ENCODE assay signal across 15 cellular contexts in genomic region chr9:18379073-18379811, GRCh38.
A peak's percentile ranks its signal among the peaks of the same experiment; 100 is the strongest.
DNase-seq lines count a peak whose midpoint lies in the region; ATAC-seq, FAIRE-seq and TF ChIP-seq lines count a peak whose summit lies in the region.
"Had no signal": no experiment of that assay in that cellular context is flagged by ENCODE, and none has a peak within 500 bp of the region (broad histone marks: within the 10 kb centered on the region; RNA-seq: fewer than 3 reads in every experiment).

No MANE protein-coding gene starts in this region.

- H2AFZ ChIP-seq in GM23338, result no peak overlapping the region

- 0 out of 2 replicates have a peak overlapping the region, but pooled peaks have one; percentile 30 for H3K4me2 ChIP-seq in GM23338

- H3K4me1 Mint-ChIP-seq in GM23338, result peaks cover 23% of the 10 kb centered on the region
- H3K4me1 Mint-ChIP-seq in progenitor cell of endocrine pancreas (ENCODE audit: low read depth), result no peaks in the 10 kb centered on the region
- H3K4me1 Mint-ChIP-seq in activated T-helper 1 cell treated with anti-CD3 and anti-CD28 coated beads, Interleukin-12 subunit alpha, Interleukin-12 subunit beta, Interleukin-2, Interleukin-4 antibody, amounts not matched to agents 30 ng/mL and 10 ng/mL and 1 ng/mL, durations not matched to agents 14 hours and 24 hours and 36 hours (ENCODE audit: low read depth), result no peaks in the 10 kb centered on the region
- H3K4me1 Mint-ChIP-seq: brain had no signal

- peak overlapping the region; percentile 2; the same call in 1 of the 2 replicates for H3K27ac Mint-ChIP-seq in GM23338
- no peak overlapping the region for H3K27ac Mint-ChIP-seq in progenitor cell of endocrine pancreas
- H3K27ac Mint-ChIP-seq in activated T-helper 1 cell treated with anti-CD3 and anti-CD28 coated beads, Interleukin-12 subunit alpha, Interleukin-12 subunit beta, Interleukin-2, Interleukin-4 antibody, amounts not matched to agents 30 ng/mL and 10 ng/mL and 1 ng/mL, durations not matched to agents 14 hours and 24 hours and 36 hours, result no peak overlapping the region

- H4K20me1 ChIP-seq in GM23338 (replicated peaks; ENCODE audit: insufficient read depth), result no peaks in the 10 kb centered on the region

- FAIRE-seq in RCC 7860 (lab: Jason Lieb, UNC), result peak; percentile 84
- FAIRE-seq: GM18507 had no signal

- H3K9me2 ChIP-seq in GM23338 (ENCODE audit: insufficient read depth), result no peaks in the 10 kb centered on the region; the same call in 1 of the 2 replicates

- H3K36me3 ChIP-seq in GM23338 (ENCODE audit: insufficient read depth), result no peaks in the 10 kb centered on the region
- H3K36me3 ChIP-seq: uterus had no signal

- H3K27me3 Mint-ChIP-seq in GM23338 (ENCODE audit: insufficient read depth, low read depth, poor library complexity) (no peaks in the 10 kb centered on the region), progenitor cell of endocrine pancreas (no peaks in the 10 kb centered on the region)
- no peaks in the 10 kb centered on the region for H3K27me3 Mint-ChIP-seq in activated T-helper 1 cell treated with anti-CD3 and anti-CD28 coated beads, Interleukin-12 subunit alpha, Interleukin-12 subunit beta, Interleukin-2, Interleukin-4 antibody, amounts not matched to agents 30 ng/mL and 10 ng/mL and 1 ng/mL, durations not matched to agents 14 hours and 24 hours and 36 hours (ENCODE audit: insufficient read depth)

- H3K4me3 Mint-ChIP-seq in GM23338, result no peak overlapping the region
- no peak overlapping the region for H3K4me3 Mint-ChIP-seq in progenitor cell of endocrine pancreas (ENCODE audit: low read depth)
- no peak overlapping the region for H3K4me3 Mint-ChIP-seq in activated T-helper 1 cell treated with anti-CD3 and anti-CD28 coated beads, Interleukin-12 subunit alpha, Interleukin-12 subunit beta, Interleukin-2, Interleukin-4 antibody, amounts not matched to agents 30 ng/mL and 10 ng/mL and 1 ng/mL, durations not matched to agents 14 hours and 24 hours and 36 hours
- H3K4me3 Mint-ChIP-seq: brain had no signal

- no peak overlapping the region for H3K27ac ChIP-seq in GM23338 (ENCODE audit: low read depth)
- H3K27ac ChIP-seq in epithelial cell of prostate, result peak overlapping the region; percentile 36
- H3K27ac ChIP-seq: HL-60 had no signal

- H3K9me3 Mint-ChIP-seq in GM23338 (no peaks in the 10 kb centered on the region; the same call in 2 of the 3 replicates), progenitor cell of endocrine pancreas (ENCODE audit: low read depth) (no peaks in the 10 kb centered on the region)
- H3K9me3 Mint-ChIP-seq in activated T-helper 1 cell treated with anti-CD3 and anti-CD28 coated beads, Interleukin-12 subunit alpha, Interleukin-12 subunit beta, Interleukin-2, Interleukin-4 antibody, amounts not matched to agents 30 ng/mL and 10 ng/mL and 1 ng/mL, durations not matched to agents 14 hours and 24 hours and 36 hours, result no peaks in the 10 kb centered on the region

- intact Hi-C loops in activated T-helper 1 cell treated with anti-CD3 and anti-CD28 coated beads, Interleukin-12 subunit alpha, Interleukin-12 subunit beta, Interleukin-2, Interleukin-4 antibody, amounts not matched to agents 30 ng/mL and 10 ng/mL and 1 ng/mL, durations not matched to agents 14 hours and 24 hours and 36 hours (cut with micrococcal nuclease), result no loop called here

- no peaks in the 10 kb centered on the region for H3K27me3 ChIP-seq in GM23338 (ENCODE audit: insufficient read depth)
- H3K27me3 ChIP-seq: uterus had no signal

- peaks cover 16% of the 10 kb centered on the region for H3K4me1 ChIP-seq in GM23338 (ENCODE audit: insufficient read depth)
- H3K4me1 ChIP-seq: uterus had no signal

- peak; percentile 91 for ATAC-seq in GM23338
- ATAC-seq: sciatic nerve had no signal

- H3K79me2 ChIP-seq in GM23338 (replicated peaks; ENCODE audit: insufficient read depth), result no peaks in the 10 kb centered on the region

- TF ChIP-seq CTCF in GM23338 (conservative IDR thresholded peaks at IDR 0.05; ENCODE audit: low read depth in 2 of 2), result no peak
- no peak for TF ChIP-seq CTCF in progenitor cell of endocrine pancreas (IDR thresholded peaks at IDR 0.05; ENCODE audit: unreplicated experiment)

- no peaks in the 10 kb centered on the region for H3F3A ChIP-seq in GM23338 (replicated peaks; ENCODE audit: low read depth)

- H3K36me3 Mint-ChIP-seq in GM23338 (ENCODE audit: low read depth) (no peaks in the 10 kb centered on the region), progenitor cell of endocrine pancreas (ENCODE audit: insufficient read depth) (no peaks in the 10 kb centered on the region)
- no peaks in the 10 kb centered on the region for H3K36me3 Mint-ChIP-seq in activated T-helper 1 cell treated with anti-CD3 and anti-CD28 coated beads, Interleukin-12 subunit alpha, Interleukin-12 subunit beta, Interleukin-2, Interleukin-4 antibody, amounts not matched to agents 30 ng/mL and 10 ng/mL and 1 ng/mL, durations not matched to agents 14 hours and 24 hours and 36 hours (ENCODE audit: low read depth)
- H3K36me3 Mint-ChIP-seq: brain had no signal

- H3K4me3 ChIP-seq in GM23338, result no peak overlapping the region
- H3K4me3 ChIP-seq: uterus had no signal

- DNase-seq in GM23338 (ENCODE audit: low spot score) (peak; percentile 63), RCC 7860 (ENCODE audit: low spot score) (peak; percentile 91), epithelial cell of prostate (ENCODE audit: low read depth, low spot score) (peak; percentile 51), non-pigmented ciliary epithelial cell (ENCODE audit: low read depth) (peak; percentile 94), progenitor cell of endocrine pancreas (ENCODE audit: low spot score, unreplicated experiment) (no peak), NCI-H146 (lab: John Stamatoyannopoulos, UW) (no peak), germinal center (ENCODE audit: low spot score) (no peak)
- DNase-seq in activated T-helper 1 cell treated with anti-CD3 and anti-CD28 coated beads, Interleukin-12 subunit alpha, Interleukin-12 subunit beta, Interleukin-2, Interleukin-4 antibody, amounts not matched to agents 30 ng/mL and 10 ng/mL and 1 ng/mL, durations not matched to agents 14 hours and 24 hours and 36 hours (ENCODE audit: low spot score), result no peak
- DNase-seq: glutamatergic neuron, T-helper 9 cell, uterus had no signal

TF ChIP-seq in GM23338, 12 proteins besides CTCF, POLR2A, EP300 and RAD21 (continues in another document):
- TF ChIP-seq REST (IDR thresholded peaks at IDR 0.05; ENCODE audit: unreplicated experiment) (no peak), JUNB (IDR thresholded peaks at IDR 0.05; ENCODE audit: unreplicated experiment) (no peak), EZH2 (IDR thresholded peaks at IDR 0.05; ENCODE audit: low read depth, unreplicated experiment) (no peak), ZNF114 (CRISPR knock-in tag; IDR thresholded peaks at IDR 0.05) (0 out of 2 replicates have a peak, but pooled peaks have one; percentile 68)

Comparison
In these comparisons a context has a peak if more than half of its experiments do, and no peak if none do; other contexts are left out.
1. DNase-seq: peak in GM23338 (single experiment), RCC 7860 (single experiment), epithelial cell of prostate (single experiment) and non-pigmented ciliary epithelial cell (single experiment); none in progenitor cell of endocrine pancreas (single experiment), activated T-helper 1 cell treated with anti-CD3 and anti-CD28 coated beads, Interleukin-12 subunit alpha, Interleukin-12 subunit beta, Interleukin-2, Interleukin-4 antibody, amounts not matched to agents 30 ng/mL and 10 ng/mL and 1 ng/mL, durations not matched to agents 14 hours and 24 hours and 36 hours (single experiment), NCI-H146 (single experiment) and germinal center (single experiment).